In the genomic region with DNA sequence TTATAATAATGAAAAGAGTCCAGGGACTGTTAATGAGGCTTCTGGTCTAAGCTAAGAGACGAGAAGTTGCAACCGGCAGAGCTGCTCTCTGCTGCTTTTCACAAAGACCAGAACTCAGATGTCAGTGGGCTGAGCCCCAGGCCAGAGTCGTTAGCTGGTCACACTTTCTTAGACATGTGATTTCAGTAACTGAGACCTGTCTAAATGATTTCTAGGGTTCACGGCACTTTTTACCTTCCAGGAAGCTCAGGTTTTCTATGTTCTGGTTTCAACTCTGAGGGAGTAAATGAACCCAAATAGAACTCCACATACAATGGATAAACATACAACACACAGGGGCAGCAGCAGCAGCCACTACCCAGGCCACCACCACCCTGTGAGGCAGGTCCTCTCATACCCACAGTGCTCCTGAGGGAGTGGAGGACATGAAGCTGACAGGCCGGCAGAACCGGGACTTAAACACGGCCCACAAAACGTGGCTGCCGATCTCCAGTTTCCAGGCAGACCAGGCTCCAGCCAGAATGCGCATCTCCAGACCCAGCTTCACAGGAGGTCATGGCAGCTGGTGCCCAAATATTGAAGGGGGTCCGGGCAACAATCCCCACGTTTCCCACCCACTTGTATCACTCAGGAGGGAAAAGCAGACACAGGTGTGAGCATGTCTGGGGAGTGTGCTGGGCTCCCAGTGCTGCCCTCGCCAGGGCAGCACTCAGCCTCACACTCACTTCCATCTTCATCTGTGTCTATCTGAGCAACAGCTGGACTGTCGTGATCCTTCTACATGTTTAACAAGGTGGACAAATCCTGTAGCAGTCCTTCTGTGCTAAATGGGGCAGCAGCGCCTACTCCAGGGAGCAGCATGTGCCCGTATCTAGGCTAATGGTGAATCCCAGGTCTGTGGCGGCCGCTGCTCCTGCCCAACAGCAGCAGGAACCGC, we compare ENCODE assay signal across 18 cellular contexts. TPM values are rescaled to one million over a fixed set of nuclear protein-coding genes. Genes with fewer than 3 reads are reported as not detected.
DNase-seq lines count a peak whose midpoint lies in the region; ATAC-seq and TF ChIP-seq lines count a peak whose summit lies in the region.
"Had no signal": no experiment of that assay in that cellular context is flagged by ENCODE, and none has a peak within 500 bp of the region (broad histone marks: within the 10 kb centered on the region; RNA-seq: fewer than 3 reads in every experiment).

No MANE protein-coding gene starts in this region.

- H3K36me3 ChIP-seq in SK-N-MC (ENCODE audit: insufficient read depth, low read length), result peaks cover 98% of the 10 kb centered on the region

- DNase-seq in HFF-Myc (ENCODE audit: extremely low read depth, low read depth) (no peak), SK-N-MC (ENCODE audit: low read depth, low spot score) (no peak), epithelial cell of proximal tubule (ENCODE audit: low read depth) (no peak), kidney tubule cell (ENCODE audit: low spot score) (no peak), superior temporal gyrus (ENCODE audit: extremely low spot score) (no peak)
- no peak for DNase-seq in stimulated activated effector memory CD8-positive, alpha-beta T cell treated with anti-CD3 and anti-CD28 coated beads, Interleukin-12 subunit alpha, Interleukin-12 subunit beta, amount 100 ng/mL, for 72 hours (ENCODE audit: low spot score in 2 of 2)
- DNase-seq in activated CD8-positive, alpha-beta memory T cell treated with anti-CD3 and anti-CD28 coated beads, Interleukin-2, amount 50 U/mL, for 48 hours, result no peak
- DNase-seq: CD4-positive, alpha-beta T cell; KBM-7; MV-4-11; NCI-H1417; NCI-H187 treated with DMSO at 0.1 percent for 48 hours; NCI-H446; NCI-H69; RPMI8226 had no signal

- 0 out of 2 replicates have a peak overlapping the region, but pooled peaks have one; percentile 31 for H3K27ac ChIP-seq in SK-N-MC
- H3K27ac ChIP-seq: SJSA1 had no signal

- H3K36me3 Mint-ChIP-seq in stimulated activated effector memory CD8-positive, alpha-beta T cell treated with anti-CD3 and anti-CD28 coated beads, Interleukin-12 subunit alpha, Interleukin-12 subunit beta, amount 100 ng/mL, for 72 hours, result peaks cover 100% of the 10 kb centered on the region

- H3K4me3 ChIP-seq in HFF-Myc (replicated peaks; ENCODE audit: low read depth, low read length) (no peak overlapping the region), SK-N-MC (no peak overlapping the region), epithelial cell of proximal tubule (ENCODE audit: low read depth, low read length) (no peak overlapping the region)
- H3K4me3 ChIP-seq: HAP-1, SJSA1 had no signal

- peak overlapping the region; percentile 50 for H3K27ac Mint-ChIP-seq in stimulated activated effector memory CD8-positive, alpha-beta T cell treated with anti-CD3 and anti-CD28 coated beads, Interleukin-12 subunit alpha, Interleukin-12 subunit beta, amount 100 ng/mL, for 72 hours
- H3K27ac Mint-ChIP-seq: B cell; CD4-positive, alpha-beta T cell had no signal

- no peaks in the 10 kb centered on the region for H3K4me1 Mint-ChIP-seq in stimulated activated effector memory CD8-positive, alpha-beta T cell treated with anti-CD3 and anti-CD28 coated beads, Interleukin-12 subunit alpha, Interleukin-12 subunit beta, amount 100 ng/mL, for 72 hours
- H3K4me1 Mint-ChIP-seq: B cell had no signal

- H3K9me3 ChIP-seq in SK-N-MC (ENCODE audit: low read depth, low read length), result no peaks in the 10 kb centered on the region
- H3K9me3 ChIP-seq: HAP-1, SJSA1 had no signal

- ATAC-seq in stimulated activated effector memory CD8-positive, alpha-beta T cell treated with anti-CD3 and anti-CD28 coated beads, Interleukin-12 subunit alpha, Interleukin-12 subunit beta, amount 100 ng/mL, for 72 hours, result no peak

- TF ChIP-seq CTCF in HFF-Myc (IDR thresholded peaks at IDR 0.05; ENCODE audit: low read depth, low read length, missing control alignments) (peak; percentile 5), epithelial cell of proximal tubule (conservative IDR thresholded peaks at IDR 0.05; ENCODE audit: low read depth, low read length) (peak; percentile 11)

- no peak overlapping the region for H3K9ac ChIP-seq in SK-N-MC (ENCODE audit: insufficient read length)

- no peaks in the 10 kb centered on the region for H3K9me3 Mint-ChIP-seq in stimulated activated effector memory CD8-positive, alpha-beta T cell treated with anti-CD3 and anti-CD28 coated beads, Interleukin-12 subunit alpha, Interleukin-12 subunit beta, amount 100 ng/mL, for 72 hours
- H3K9me3 Mint-ChIP-seq: CD4-positive, alpha-beta T cell had no signal

- no peak overlapping the region for H3K4me3 Mint-ChIP-seq in stimulated activated effector memory CD8-positive, alpha-beta T cell treated with anti-CD3 and anti-CD28 coated beads, Interleukin-12 subunit alpha, Interleukin-12 subunit beta, amount 100 ng/mL, for 72 hours
- H3K4me3 Mint-ChIP-seq: B cell; CD4-positive, alpha-beta T cell had no signal

RNA-seq across cellular contexts. Expression of a gene that starts 38.8 kb away (rescaled TPM):
- total RNA-seq in epithelial cell of proximal tubule, result 98.2 and 185 TPM in 2 replicates
